10 cellular contexts compared by ENCODE assay signal in genomic region chr11:36622431-36623136, GRCh38. TPM values are rescaled to one million over a fixed set of nuclear protein-coding genes. Genes with fewer than 3 reads are reported as not detected.
DNase-seq lines count a peak whose midpoint lies in the region; ATAC-seq, FAIRE-seq and TF ChIP-seq lines count a peak whose summit lies in the region.
"Had no signal": no experiment of that assay in that cellular context is flagged by ENCODE, and none has a peak within 500 bp of the region (broad histone marks: within the 10 kb centered on the region; RNA-seq: fewer than 3 reads in every experiment).

No MANE protein-coding gene starts in this region.

- intact Hi-C loops in lower lobe of right lung (cut with DNase I) (no loop called here), ovary (cut with DNase I) (loop anchor here in 1 of 4 donors (10.0 kb wide), 1 partner anchor 58 kb away; the partner anchor contains the start of gene RAG1)

- H3K79me2 ChIP-seq in KMS-11 (ENCODE audit: insufficient read depth, low read depth) (no peaks in the 10 kb centered on the region), astrocyte (ENCODE audit: insufficient read depth, low read length) (no peaks in the 10 kb centered on the region)

- H3K4me3 ChIP-seq in KMS-11 (IDR thresholded peaks at IDR 0.05; ENCODE audit: insufficient read depth, low read depth, low read length) (no peak overlapping the region), astrocyte (ENCODE audit: insufficient read depth, low read depth, low read length) (no peak overlapping the region), lower lobe of right lung (no peak overlapping the region), ovary (no peak overlapping the region)
- H3K4me3 ChIP-seq: SJSA1 had no signal

- no peak overlapping the region for H3K4me3 Mint-ChIP-seq in astrocyte (ENCODE audit: unreplicated experiment)
- no peak overlapping the region for H3K4me3 Mint-ChIP-seq in activated CD8-positive, alpha-beta T cell treated with anti-CD3 and anti-CD28 coated beads, Interleukin-2, amount 10 ng/mL, durations not matched to agents 7 days and 5 days

- H3K4me1 ChIP-seq in KMS-11 (ENCODE audit: low read depth, poor library complexity, severe bottlenecking), result peaks cover 6% of the 10 kb centered on the region
- H3K4me1 ChIP-seq in astrocyte (ENCODE audit: insufficient read depth, low read length), result no peaks in the 10 kb centered on the region
- H3K4me1 ChIP-seq in lower lobe of right lung, result no peaks in the 10 kb centered on the region
- peaks cover 4% of the 10 kb centered on the region for H3K4me1 ChIP-seq in ovary (ENCODE audit: insufficient read depth)
- H3K4me1 ChIP-seq: SJSA1 had no signal

- no peak overlapping the region for H3K27ac Mint-ChIP-seq in astrocyte (ENCODE audit: unreplicated experiment)
- no peak overlapping the region for H3K27ac Mint-ChIP-seq in activated CD8-positive, alpha-beta T cell treated with anti-CD3 and anti-CD28 coated beads, Interleukin-2, amount 10 ng/mL, durations not matched to agents 7 days and 5 days

- TF ChIP-seq EP300 in ovary (IDR thresholded peaks at IDR 0.05), result no peak

- no peaks in the 10 kb centered on the region for H3K36me3 ChIP-seq in KMS-11 (ENCODE audit: insufficient read depth)
- no peaks in the 10 kb centered on the region for H3K36me3 ChIP-seq in astrocyte (ENCODE audit: insufficient read depth, low read length)
- H3K36me3 ChIP-seq in lower lobe of right lung, result no peaks in the 10 kb centered on the region
- no peaks in the 10 kb centered on the region for H3K36me3 ChIP-seq in ovary
- H3K36me3 ChIP-seq: SJSA1 had no signal

- CTCF ChIA-PET in activated CD8-positive, alpha-beta T cell treated with anti-CD3 and anti-CD28 coated beads, Interleukin-2, amount 10 ng/mL, durations not matched to agents 7 days and 5 days (lab: Charles Lee), result interaction anchor here (1.3 kb wide), 1 partner anchor 59 kb away, joined by 11 read pairs; no protein-coding TSS in a partner anchor

- no peak overlapping the region for H3K4me2 ChIP-seq in KMS-11
- no peak overlapping the region for H3K4me2 ChIP-seq in astrocyte (ENCODE audit: low read length)

- FAIRE-seq in astrocyte (lab: Jason Lieb, UNC), result no peak

- H4K20me1 ChIP-seq in KMS-11 (ENCODE audit: insufficient read depth) (no peaks in the 10 kb centered on the region), astrocyte (ENCODE audit: insufficient read depth, low read length) (no peaks in the 10 kb centered on the region)

- H3K9ac ChIP-seq in KMS-11 (no peak overlapping the region), astrocyte (ENCODE audit: low read length) (no peak overlapping the region)

- H3K36me3 Mint-ChIP-seq in astrocyte (ENCODE audit: low read depth, unreplicated experiment), result no peaks in the 10 kb centered on the region
- no peaks in the 10 kb centered on the region for H3K36me3 Mint-ChIP-seq in activated CD8-positive, alpha-beta T cell treated with anti-CD3 and anti-CD28 coated beads, Interleukin-2, amount 10 ng/mL, durations not matched to agents 7 days and 5 days (ENCODE audit: low read depth)

- no peaks in the 10 kb centered on the region for H3K9me3 Mint-ChIP-seq in astrocyte (ENCODE audit: unreplicated experiment)
- no peaks in the 10 kb centered on the region for H3K9me3 Mint-ChIP-seq in activated CD8-positive, alpha-beta T cell treated with anti-CD3 and anti-CD28 coated beads, Interleukin-2, amount 10 ng/mL, durations not matched to agents 7 days and 5 days (ENCODE audit: insufficient read depth)

- peak; percentile 58 for ATAC-seq in GM19463 (IDR thresholded peaks at IDR 0.05; ENCODE audit: unreplicated experiment)
- ATAC-seq in lower lobe of right lung, result no peak
- no peak for ATAC-seq in activated CD8-positive, alpha-beta T cell treated with anti-CD3 and anti-CD28 coated beads, Interleukin-2, amount 10 ng/mL, durations not matched to agents 7 days and 5 days

- POLR2A ChIA-PET in activated CD8-positive, alpha-beta T cell treated with anti-CD3 and anti-CD28 coated beads, Interleukin-2, amount 10 ng/mL, durations not matched to agents 7 days and 5 days (lab: Charles Lee), result no interaction called here

- DNase-seq in Caki2 (ENCODE audit: low read depth), result peak; percentile 4
- DNase-seq in astrocyte (ENCODE audit: low read depth), result peak; percentile 52
- DNase-seq in lower lobe of right lung, result no peak
- no peak for DNase-seq in SKM-1 (lab: John Stamatoyannopoulos, UW; ENCODE audit: unreplicated experiment)
- DNase-seq in ovary, result no peak
- DNase-seq in activated CD8-positive, alpha-beta T cell treated with anti-CD3 and anti-CD28 coated beads, Interleukin-2, amount 10 ng/mL, durations not matched to agents 7 days and 5 days, result no peak

- H3K9me3 ChIP-seq in astrocyte (ENCODE audit: insufficient read depth, low read depth, low read length) (no peaks in the 10 kb centered on the region), lower lobe of right lung (no peaks in the 10 kb centered on the region), ovary (no peaks in the 10 kb centered on the region)
- H3K9me3 ChIP-seq: SJSA1 had no signal

- 79 to 80% (median 80%) methylated on average over 3 of the region's 3 CpGs for WGBS in ovary, 3 donors

- TF ChIP-seq POLR2A in ovary (IDR thresholded peaks at IDR 0.05), result no peak

- H2AFZ ChIP-seq in KMS-11 (ENCODE audit: low read depth) (no peak overlapping the region), astrocyte (ENCODE audit: low read depth, low read length) (no peak overlapping the region)

- H3K27ac ChIP-seq in KMS-11 (no peak overlapping the region), astrocyte (ENCODE audit: low read depth, low read length) (no peak overlapping the region), lower lobe of right lung (no peak overlapping the region), ovary (no peak overlapping the region)
- H3K27ac ChIP-seq: SJSA1 had no signal

- TF ChIP-seq CTCF in KMS-11 (conservative IDR thresholded peaks at IDR 0.05; ENCODE audit: low read depth, low read length), result peak; percentile 68
- TF ChIP-seq CTCF in astrocyte (IDR thresholded peaks at IDR 0.05; ENCODE audit: insufficient read depth, low read depth, low read length), result peak; percentile 51
- TF ChIP-seq CTCF in lower lobe of right lung (IDR thresholded peaks at IDR 0.05), result peak; percentile 29
- TF ChIP-seq CTCF in ovary (IDR thresholded peaks at IDR 0.05), result no peak

- in situ Hi-C loops in Caki2 (cut with HindIII; ENCODE audit: low pct_unique_long_range_greater_than_20kb, low sequenced_read_pairs), result no loop called here

- no peaks in the 10 kb centered on the region for H3K27me3 Mint-ChIP-seq in astrocyte (ENCODE audit: low read depth, unreplicated experiment)
- peaks cover 18% of the 10 kb centered on the region for H3K27me3 Mint-ChIP-seq in activated CD8-positive, alpha-beta T cell treated with anti-CD3 and anti-CD28 coated beads, Interleukin-2, amount 10 ng/mL, durations not matched to agents 7 days and 5 days (ENCODE audit: low read depth)

- H3K27me3 ChIP-seq in KMS-11 (ENCODE audit: insufficient read depth, low read depth) (no peaks in the 10 kb centered on the region), astrocyte (ENCODE audit: insufficient read depth, low read length) (no peaks in the 10 kb centered on the region), lower lobe of right lung (ENCODE audit: low read depth) (no peaks in the 10 kb centered on the region), ovary (no peaks in the 10 kb centered on the region)
- H3K27me3 ChIP-seq: SJSA1 had no signal

- H3K4me1 Mint-ChIP-seq in astrocyte (ENCODE audit: low read depth, unreplicated experiment), result no peaks in the 10 kb centered on the region
- H3K4me1 Mint-ChIP-seq in activated CD8-positive, alpha-beta T cell treated with anti-CD3 and anti-CD28 coated beads, Interleukin-2, amount 10 ng/mL, durations not matched to agents 7 days and 5 days (ENCODE audit: low read depth), result no peaks in the 10 kb centered on the region

RNA-seq across cellular contexts. Expression of gene RAG2, which starts 24.5 kb away (rescaled TPM):
- not detected in 2 replicates for total RNA-seq in Caki2 (2014; rRNA removed; shearing (Covaris generic); ENCODE audit: low replicate concordance)
- total RNA-seq in astrocyte (not detected in 2 replicates), lower lobe of right lung (not detected), ovary (not detected)
- polyA plus RNA-seq in ovary, result not detected
- not detected for total RNA-seq in activated CD8-positive, alpha-beta T cell treated with anti-CD3 and anti-CD28 coated beads, Interleukin-2, amount 10 ng/mL, durations not matched to agents 7 days and 5 days
- total RNA-seq: mononuclear cell, SJSA1 had no signal

RNA-seq across cellular contexts. Expression of gene IFTAP, which starts 28.3 kb away (rescaled TPM):
- 45.1 and 47.5 TPM in 2 replicates for total RNA-seq in Caki2 (2014; rRNA removed; shearing (Covaris generic); ENCODE audit: low replicate concordance)
- total RNA-seq in astrocyte (17.3 and 21.3 TPM in 2 replicates), lower lobe of right lung (15.2 TPM), ovary (10 to 100 TPM; 16.4 to 42.0 (median 23.1) TPM)
- polyA plus RNA-seq in ovary, result 10 to 100 TPM; 25.9 to 30.2 TPM
- total RNA-seq in activated CD8-positive, alpha-beta T cell treated with anti-CD3 and anti-CD28 coated beads, Interleukin-2, amount 10 ng/mL, durations not matched to agents 7 days and 5 days, result 1 to 10 TPM in 1 of 2 experiments, under 1 TPM in 1; 0.90 to 1.5 TPM

RNA-seq across cellular contexts. Expression of gene RAG1, which starts 54.8 kb away (rescaled TPM):
- 0.41 TPM in 1 of 2 replicates, not detected in the other for total RNA-seq in Caki2 (2014; rRNA removed; shearing (Covaris generic); ENCODE audit: low replicate concordance)
- total RNA-seq in astrocyte (2.0 and 3.2 TPM in 2 replicates), lower lobe of right lung (1.3 TPM), ovary (under 1 TPM; 0.25 to 0.82 (median 0.40) TPM)
- polyA plus RNA-seq in ovary, result 1 to 10 TPM in 1 of 2 donors, under 1 TPM in 1; 0.18 to 1.3 TPM
- total RNA-seq in activated CD8-positive, alpha-beta T cell treated with anti-CD3 and anti-CD28 coated beads, Interleukin-2, amount 10 ng/mL, durations not matched to agents 7 days and 5 days, result under 1 TPM; 0.08 TPM

Comparison
In these comparisons a context has a peak if more than half of its experiments do, and no peak if none do; other contexts are left out.
1. DNase-seq: peak in Caki2 (single experiment) and astrocyte (single experiment); none in lower lobe of right lung (single experiment), SKM-1 (single experiment), ovary (0 of 5) and activated CD8-positive, alpha-beta T cell treated with anti-CD3 and anti-CD28 coated beads, Interleukin-2, amount 10 ng/mL, durations not matched to agents 7 days and 5 days (single experiment).
2. CTCF ChIP-seq: peak in KMS-11 (single experiment), astrocyte (single experiment) and lower lobe of right lung (single experiment); none in ovary (0 of 3).